In the genomic region with DNA sequence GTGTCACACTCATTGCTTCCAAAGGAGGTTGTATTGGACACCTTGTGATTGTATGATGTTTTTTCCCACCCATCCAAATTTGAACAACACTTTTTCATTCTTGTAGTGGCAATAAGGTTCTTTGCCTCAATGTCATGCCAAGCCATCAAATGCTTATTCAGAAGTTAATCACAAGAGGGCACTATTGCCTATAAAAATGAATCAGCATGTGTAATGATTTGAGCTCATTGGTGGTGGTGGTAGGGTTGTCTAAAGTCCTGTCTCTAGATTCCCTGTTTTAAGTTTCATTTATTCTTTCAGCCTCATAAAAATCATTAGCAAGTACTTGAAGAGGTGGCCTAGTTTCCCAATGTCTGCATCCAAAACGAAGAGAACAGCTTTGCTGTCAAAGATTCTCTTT, we compare ENCODE assay signal across 8 cellular contexts. TPM values are rescaled to one million over a fixed set of nuclear protein-coding genes. Genes with fewer than 3 reads are reported as not detected.
DNase-seq lines count a peak whose midpoint lies in the region; ATAC-seq and TF ChIP-seq lines count a peak whose summit lies in the region.

No MANE protein-coding gene starts in this region.

- DNase-seq in EH (ENCODE audit: low read depth) (peak; percentile 16), NCI-H748 treated with DMSO at 0.1 percent for 48 hours (lab: John Stamatoyannopoulos, UW) (peak; percentile 31), fibroblast of the aortic adventitia (ENCODE audit: low read depth) (peak; percentile 47), SHP77 (lab: John Stamatoyannopoulos, UW) (no peak), GDM1 (lab: John Stamatoyannopoulos, UW) (no peak)

- H3K4me3 ChIP-seq in fibroblast of the aortic adventitia (ENCODE audit: low read depth, low read length), result no peak overlapping the region

- peak; percentile 69 for ATAC-seq in GM21723 (IDR thresholded peaks at IDR 0.05; ENCODE audit: unreplicated experiment)
- ATAC-seq in HG03108 (IDR thresholded peaks at IDR 0.05; ENCODE audit: unreplicated experiment), result no peak
- no peak for ATAC-seq in GM19397 (IDR thresholded peaks at IDR 0.05; ENCODE audit: unreplicated experiment)

- peak; percentile 35 for TF ChIP-seq CTCF in fibroblast of the aortic adventitia (IDR thresholded peaks at IDR 0.05; ENCODE audit: insufficient read depth, low read length)

RNA-seq across cellular contexts. Expression of a gene that starts 37.0 kb away (rescaled TPM):
- not detected in 2 replicates for total RNA-seq in fibroblast of the aortic adventitia (ENCODE audit: low replicate concordance)

Comparison
In these comparisons a context has a peak if more than half of its experiments do, and no peak if none do; other contexts are left out.
1. DNase-seq: peak in EH (single experiment), NCI-H748 treated with DMSO at 0.1 percent for 48 hours (single experiment) and fibroblast of the aortic adventitia (single experiment); none in SHP77 (0 of 2) and GDM1 (single experiment).